Comparison of ENCODE assay signal across 16 cellular contexts in genomic region chr2:52512760-52513159, GRCh38.
DNase-seq lines count a peak whose midpoint lies in the region; ATAC-seq, FAIRE-seq and TF ChIP-seq lines count a peak whose summit lies in the region.
"Had no signal": no experiment of that assay in that cellular context is flagged by ENCODE, and none has a peak within 500 bp of the region (broad histone marks: within the 10 kb centered on the region; RNA-seq: fewer than 3 reads in every experiment).

No MANE protein-coding gene starts in this region.

- no peak for DNase-seq in GM23338 (ENCODE audit: low spot score)
- peak; percentile 0 for DNase-seq in LoVo (ENCODE audit: low spot score)
- no peak for DNase-seq in H1 (ENCODE audit: low read depth in 1 of 2, low spot score in 2 of 2)
- DNase-seq in neural progenitor cell (ENCODE audit: low spot score), result no peak
- no peak for DNase-seq in CD4-positive, alpha-beta memory T cell
- DNase-seq in germinal center (ENCODE audit: low spot score), result no peak
- DNase-seq: CD8-positive, alpha-beta memory T cell; COR-L47; GM23248; H9; KBM-7 had no signal

- POLR2A ChIA-PET in H1 (lab: Charles Lee; ENCODE audit: partially characterized antibody), result no interaction called here
- POLR2A ChIA-PET in CD4-positive, alpha-beta memory T cell (lab: Charles Lee; ENCODE audit: partially characterized antibody), result no interaction called here

- H3K23me2 ChIP-seq in H1 (ENCODE audit: low read depth, low read length), result no peaks in the 10 kb centered on the region; the same call in 1 of the 2 replicates

- H3K4me3 Mint-ChIP-seq in GM23338 (no peak overlapping the region), neural progenitor cell (no peak overlapping the region)
- H3K4me3 Mint-ChIP-seq in CD4-positive, alpha-beta memory T cell, result no peak overlapping the region
- H3K4me3 Mint-ChIP-seq: B cell; CD8-positive, alpha-beta memory T cell; H9 had no signal

- H4K5ac ChIP-seq in H1 (ENCODE audit: insufficient read length, low read depth, low read length), result no peak overlapping the region

- H4K91ac ChIP-seq in H1 (replicated peaks; ENCODE audit: insufficient read length, low read length), result no peak overlapping the region

- H3K9me2 ChIP-seq in GM23338 (ENCODE audit: insufficient read depth), result 0 out of 2 replicates have a peak, but pooled peaks cover 4% of the 10 kb centered on the region

- no peak for TF ChIP-seq CTCF in GM23338 (conservative IDR thresholded peaks at IDR 0.05; ENCODE audit: low read depth in 2 of 2)
- TF ChIP-seq CTCF in H1 (IDR thresholded peaks at IDR 0.05; ENCODE audit: control extremely low read depth in 1 of 3, insufficient read depth in 1 of 3, low read depth in 1 of 3, low read length in 3 of 3), result no peak
- TF ChIP-seq CTCF in neural progenitor cell (IDR thresholded peaks at IDR 0.05), result no peak

- no peak overlapping the region for H2BK12ac ChIP-seq in H1 (ENCODE audit: low read depth, low read length)

- H3K4me2 ChIP-seq in GM23338 (no peak overlapping the region), H1 (ENCODE audit: insufficient read depth in 1 of 2, low read depth in 2 of 2, low read length in 2 of 2) (no peak overlapping the region), neural progenitor cell (no peak overlapping the region)

- H3K9me3 ChIP-seq in H1 (ENCODE audit: insufficient read depth in 2 of 2, low read depth in 1 of 2, low read length in 1 of 2) (no peaks in the 10 kb centered on the region), neural progenitor cell (ENCODE audit: low read depth) (no peaks in the 10 kb centered on the region)
- H3K9me3 ChIP-seq in CD4-positive, alpha-beta memory T cell (ENCODE audit: control insufficient read depth in 1 of 2, low read length in 2 of 2), result no peaks in the 10 kb centered on the region

- WGBS in H1 (ENCODE audit: extremely low coverage in 1 of 2, insufficient coverage in 1 of 2, insufficient read length in 1 of 2, insufficient replicate concordance in 2 of 2, low coverage in 1 of 2, low lambda C conversion rate in 2 of 2, missing lambda C conversion rate in 1 of 2), 2 experiments, result 92% methylated on average over 5 of the region's 5 CpGs; no CpG with 5 or more reads in 1 of the 2 experiments

- H3K27me3 Mint-ChIP-seq in GM23338 (ENCODE audit: insufficient read depth, low read depth, poor library complexity), result peaks cover 2% of the 10 kb centered on the region
- no peaks in the 10 kb centered on the region for H3K27me3 Mint-ChIP-seq in neural progenitor cell (ENCODE audit: insufficient read depth, low read depth)
- no peaks in the 10 kb centered on the region for H3K27me3 Mint-ChIP-seq in CD4-positive, alpha-beta memory T cell
- H3K27me3 Mint-ChIP-seq: B cell; CD8-positive, alpha-beta memory T cell had no signal

- H3K4me1 ChIP-seq in GM23338 (ENCODE audit: insufficient read depth), result no peaks in the 10 kb centered on the region
- H3K4me1 ChIP-seq in H1 (replicated peaks in 1 of 4; ENCODE audit: control insufficient read depth in 3 of 4, insufficient read depth in 4 of 4, low read length in 3 of 4), result no peaks in the 10 kb centered on the region
- no peaks in the 10 kb centered on the region for H3K4me1 ChIP-seq in neural progenitor cell
- H3K4me1 ChIP-seq in CD4-positive, alpha-beta memory T cell (ENCODE audit: insufficient read depth, low read length), result no peaks in the 10 kb centered on the region

- H3K36me3 Mint-ChIP-seq in GM23338 (ENCODE audit: low read depth) (no peaks in the 10 kb centered on the region), neural progenitor cell (no peaks in the 10 kb centered on the region)
- no peaks in the 10 kb centered on the region for H3K36me3 Mint-ChIP-seq in CD4-positive, alpha-beta memory T cell
- H3K36me3 Mint-ChIP-seq: CD8-positive, alpha-beta memory T cell had no signal

- H3K27me3 ChIP-seq in GM23338 (ENCODE audit: insufficient read depth), result no peaks in the 10 kb centered on the region
- no peaks in the 10 kb centered on the region for H3K27me3 ChIP-seq in H1 (replicated peaks in 1 of 4; ENCODE audit: control insufficient read depth in 3 of 4, extremely low read depth in 1 of 4, insufficient read depth in 3 of 4, low read length in 3 of 4)
- no peaks in the 10 kb centered on the region for H3K27me3 ChIP-seq in neural progenitor cell
- H3K27me3 ChIP-seq in CD4-positive, alpha-beta memory T cell (ENCODE audit: insufficient read depth, low read length), result no peaks in the 10 kb centered on the region
- H3K27me3 ChIP-seq: BLaER1 treated with 17β-estradiol and CSF1 and Interleukin-3, amounts not matched to agents 10 nM and 100 nM had no signal

- H3K9me3 Mint-ChIP-seq in GM23338, result no peaks in the 10 kb centered on the region
- H3K9me3 Mint-ChIP-seq in neural progenitor cell, result no peaks in the 10 kb centered on the region
- H3K9me3 Mint-ChIP-seq in CD4-positive, alpha-beta memory T cell, result peaks cover 0 to 4% (median 0%) of the 10 kb centered on the region in 8 donors
- H3K9me3 Mint-ChIP-seq: H9 had no signal

- no peak overlapping the region for H3K27ac ChIP-seq in GM23338 (ENCODE audit: low read depth)
- no peak overlapping the region for H3K27ac ChIP-seq in H1 (ENCODE audit: low read depth, low read length)
- no peak overlapping the region for H3K27ac ChIP-seq in neural progenitor cell
- no peak overlapping the region for H3K27ac ChIP-seq in CD4-positive, alpha-beta memory T cell (ENCODE audit: low read depth, low read length)
- H3K27ac ChIP-seq: BLaER1 treated with 17β-estradiol and CSF1 and Interleukin-3, amounts not matched to agents 10 nM and 100 nM; GM23248 had no signal

- TF ChIP-seq RAD21 in H1 (IDR thresholded peaks at IDR 0.05 in 1 of 2, conservative IDR thresholded peaks at IDR 0.05 in 1 of 2; ENCODE audit: low read depth in 2 of 2, low read length in 2 of 2), result no peak

- intact Hi-C loops in CD4-positive, alpha-beta memory T cell (cut with micrococcal nuclease), result no loop called here

- H3K79me2 ChIP-seq in GM23338 (replicated peaks; ENCODE audit: insufficient read depth), result no peaks in the 10 kb centered on the region
- no peaks in the 10 kb centered on the region for H3K79me2 ChIP-seq in H1 (ENCODE audit: control insufficient read depth in 1 of 2, insufficient read depth in 2 of 2, low read length in 2 of 2)
- H3K79me2 ChIP-seq in neural progenitor cell (ENCODE audit: low read depth), result no peaks in the 10 kb centered on the region

- no peaks in the 10 kb centered on the region for H4K20me1 ChIP-seq in GM23338 (replicated peaks; ENCODE audit: insufficient read depth)
- H4K20me1 ChIP-seq in H1 (replicated peaks in 1 of 2; ENCODE audit: control insufficient read depth in 1 of 2, insufficient read depth in 2 of 2, low read length in 2 of 2), result no peaks in the 10 kb centered on the region
- no peaks in the 10 kb centered on the region for H4K20me1 ChIP-seq in neural progenitor cell (ENCODE audit: low read depth)
- H4K20me1 ChIP-seq: BLaER1 treated with 17β-estradiol and CSF1 and Interleukin-3, amounts not matched to agents 10 nM and 100 nM had no signal

- H3K18ac ChIP-seq in H1 (ENCODE audit: extremely low read depth, low read length), result no peak overlapping the region

- CTCF ChIA-PET in H1 (lab: Charles Lee; ENCODE audit: partially characterized antibody), result no interaction called here
- CTCF ChIA-PET in CD4-positive, alpha-beta memory T cell (lab: Charles Lee; ENCODE audit: partially characterized antibody), result no interaction called here

- no peak overlapping the region for H3K23ac ChIP-seq in H1 (ENCODE audit: insufficient read length)

- no peak for ATAC-seq in GM23338

- TF ChIP-seq POLR2A in H1 (IDR thresholded peaks at IDR 0.05; ENCODE audit: control extremely low read depth in 1 of 2, low read depth in 2 of 2, low read length in 2 of 2), result no peak

- peak overlapping the region; percentile 84; the same call in 1 of the 2 replicates for H2AFZ ChIP-seq in GM23338
- H2AFZ ChIP-seq in H1 (ENCODE audit: low read length), result peak overlapping the region; percentile 98; the same call in 1 of the 2 replicates
- peak overlapping the region; percentile 48 for H2AFZ ChIP-seq in neural progenitor cell (replicated peaks)
- H2AFZ ChIP-seq: GM23248 had no signal

- H3F3A ChIP-seq in GM23338 (replicated peaks; ENCODE audit: low read depth) (no peaks in the 10 kb centered on the region), neural progenitor cell (ENCODE audit: low read depth) (no peaks in the 10 kb centered on the region)

- H3K4me1 Mint-ChIP-seq in GM23338 (no peaks in the 10 kb centered on the region), neural progenitor cell (no peaks in the 10 kb centered on the region)
- no peaks in the 10 kb centered on the region for H3K4me1 Mint-ChIP-seq in CD4-positive, alpha-beta memory T cell
- H3K4me1 Mint-ChIP-seq: B cell; CD8-positive, alpha-beta memory T cell had no signal

- TF ChIP-seq EP300 in H1 (IDR thresholded peaks at IDR 0.05; ENCODE audit: borderline replicate concordance in 1 of 2, low read depth in 2 of 2, low read length in 2 of 2), result no peak

- H3K56ac ChIP-seq in H1 (replicated peaks; ENCODE audit: insufficient read length, low read depth, low read length), result no peak overlapping the region

- H4K8ac ChIP-seq in H1 (ENCODE audit: extremely low read depth, insufficient read depth, low read length), result no peak overlapping the region

- no peak overlapping the region for H3K27ac Mint-ChIP-seq in GM23338
- H3K27ac Mint-ChIP-seq in neural progenitor cell, result no peak overlapping the region
- H3K27ac Mint-ChIP-seq in CD4-positive, alpha-beta memory T cell, result no peak overlapping the region
- H3K27ac Mint-ChIP-seq: B cell; CD8-positive, alpha-beta memory T cell; H9 had no signal

- H3K79me1 ChIP-seq in H1 (ENCODE audit: low read depth, low read length), result no peaks in the 10 kb centered on the region

- H2BK5ac ChIP-seq in H1 (ENCODE audit: low read depth, low read length), result no peak overlapping the region

- H2BK120ac ChIP-seq in H1 (replicated peaks; ENCODE audit: low read depth, low read length), result no peak overlapping the region

- no peak for FAIRE-seq in H1 (lab: Jason Lieb, UNC)
- FAIRE-seq: G401.6, GM12891, GM19239 had no signal

- no peak overlapping the region for H3K4ac ChIP-seq in H1 (replicated peaks; ENCODE audit: insufficient read length, low read depth, low read length)

- no peak overlapping the region for H3K9ac ChIP-seq in H1 (replicated peaks in 1 of 4; ENCODE audit: extremely low read depth in 1 of 4, low read depth in 3 of 4, low read length in 3 of 4)
- H3K9ac ChIP-seq in neural progenitor cell, result no peak overlapping the region
- H3K9ac ChIP-seq: BLaER1 treated with 17β-estradiol and CSF1 and Interleukin-3, amounts not matched to agents 10 nM and 100 nM; GM23248 had no signal

- no peak overlapping the region for H2BK20ac ChIP-seq in H1 (ENCODE audit: low read length)

- no peak overlapping the region for H2AK5ac ChIP-seq in H1 (ENCODE audit: low read depth, low read length)

- H3K36me3 ChIP-seq in GM23338 (ENCODE audit: insufficient read depth) (no peaks in the 10 kb centered on the region), H1 (ENCODE audit: control insufficient read depth in 2 of 4, insufficient read depth in 4 of 4, low read length in 3 of 4) (no peaks in the 10 kb centered on the region), neural progenitor cell (peaks cover 2% of the 10 kb centered on the region)
- H3K36me3 ChIP-seq in CD4-positive, alpha-beta memory T cell (ENCODE audit: insufficient read depth, low read length), result no peaks in the 10 kb centered on the region
- H3K36me3 ChIP-seq: BLaER1 treated with 17β-estradiol and CSF1 and Interleukin-3, amounts not matched to agents 10 nM and 100 nM had no signal

- H3K14ac ChIP-seq in H1 (ENCODE audit: insufficient read length), result peak overlapping the region; percentile 83

- no peak overlapping the region for H3K4me3 ChIP-seq in GM23338
- no peak overlapping the region for H3K4me3 ChIP-seq in H1 (ENCODE audit: extremely low read depth in 1 of 4, insufficient read depth in 2 of 4, low read depth in 3 of 4, low read length in 4 of 4)
- no peak overlapping the region for H3K4me3 ChIP-seq in neural progenitor cell
- H3K4me3 ChIP-seq in CD4-positive, alpha-beta memory T cell (ENCODE audit: low read length in 2 of 2), result no peak overlapping the region
- H3K4me3 ChIP-seq: BLaER1 treated with 17β-estradiol and CSF1 and Interleukin-3, amounts not matched to agents 10 nM and 100 nM; GM23248 had no signal

- no peak overlapping the region for H2BK15ac ChIP-seq in H1 (ENCODE audit: low read length)

Comparison
In these comparisons a context has a peak if more than half of its experiments do, and no peak if none do; other contexts are left out.
1. H2AFZ ChIP-seq: peak in every context shown above with its lines; median percentile 98 in H1; 84 in GM23338; 48 in neural progenitor cell.